ENCODE assay signal across 1 cellular context in the genomic region with DNA sequence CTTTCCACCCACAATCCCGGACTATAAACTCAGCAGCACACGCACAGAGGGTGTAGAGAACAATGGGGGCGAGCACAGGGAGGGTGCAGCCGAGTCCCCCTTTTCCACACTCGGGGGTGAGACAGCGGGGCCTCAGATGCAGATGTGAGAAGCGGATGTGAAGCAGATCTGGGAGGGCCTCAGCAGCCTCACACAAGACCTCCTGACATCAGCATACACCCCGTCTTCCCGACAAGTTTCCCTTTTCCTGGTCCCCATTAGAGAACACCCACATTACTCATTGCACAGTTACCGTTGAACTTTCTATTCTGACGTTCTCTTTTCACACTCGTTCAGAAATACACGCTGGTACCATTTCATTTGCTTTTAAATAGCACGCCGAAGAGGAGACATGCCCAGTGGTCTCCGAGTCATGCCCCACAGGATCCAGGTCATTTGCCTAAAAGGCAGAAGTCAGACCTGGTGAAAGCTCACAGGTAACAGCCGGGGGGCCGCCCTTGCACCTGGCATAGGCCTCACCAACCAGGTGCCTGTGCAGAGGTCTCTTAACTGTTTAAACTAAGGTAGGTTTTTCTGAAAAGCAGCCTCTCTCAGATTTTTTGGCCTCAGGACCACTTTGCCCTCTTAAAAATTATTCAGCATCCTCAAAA.
TF ChIP-seq lines count a peak whose summit lies in the region.

No MANE protein-coding gene starts in this region.

TF ChIP-seq in GM12878, 131 proteins besides CTCF, POLR2A, EP300 and RAD21 (continues in another document):
- TF ChIP-seq, protein P1, sequence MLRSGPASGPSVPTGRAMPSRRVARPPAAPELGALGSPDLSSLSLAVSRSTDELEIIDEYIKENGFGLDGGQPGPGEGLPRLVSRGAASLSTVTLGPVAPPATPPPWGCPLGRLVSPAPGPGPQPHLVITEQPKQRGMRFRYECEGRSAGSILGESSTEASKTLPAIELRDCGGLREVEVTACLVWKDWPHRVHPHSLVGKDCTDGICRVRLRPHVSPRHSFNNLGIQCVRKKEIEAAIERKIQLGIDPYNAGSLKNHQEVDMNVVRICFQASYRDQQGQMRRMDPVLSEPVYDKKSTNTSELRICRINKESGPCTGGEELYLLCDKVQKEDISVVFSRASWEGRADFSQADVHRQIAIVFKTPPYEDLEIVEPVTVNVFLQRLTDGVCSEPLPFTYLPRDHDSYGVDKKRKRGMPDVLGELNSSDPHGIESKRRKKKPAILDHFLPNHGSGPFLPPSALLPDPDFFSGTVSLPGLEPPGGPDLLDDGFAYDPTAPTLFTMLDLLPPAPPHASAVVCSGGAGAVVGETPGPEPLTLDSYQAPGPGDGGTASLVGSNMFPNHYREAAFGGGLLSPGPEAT (IDR thresholded peaks at IDR 0.05; ENCODE audit: low read depth) = 0 out of 2 replicates have a peak, but pooled peaks have one; percentile 28
- TF ChIP-seq GATAD2B (conservative IDR thresholded peaks at IDR 0.05; ENCODE audit: low read depth) (no peak), CREB1 (IDR thresholded peaks at IDR 0.05; ENCODE audit: low read depth) (no peak), FOXK2 (IDR thresholded peaks at IDR 0.05) (no peak), NR2F1 (conservative IDR thresholded peaks at IDR 0.05) (0 out of 2 replicates have a peak, but pooled peaks have one; percentile 14), PML (IDR thresholded peaks at IDR 0.05; ENCODE audit: low read length) (no peak), MXI1 (IDR thresholded peaks at IDR 0.05; ENCODE audit: low read depth, low read length) (no peak; the same call in 1 of the 2 replicates), BCL11A (IDR thresholded peaks at IDR 0.05; ENCODE audit: low read depth, low read length) (no peak), FOS (IDR thresholded peaks at IDR 0.05; ENCODE audit: borderline replicate concordance, extremely low read depth, insufficient read length) (no peak), EED (IDR thresholded peaks at IDR 0.05; ENCODE audit: low read depth) (peak; percentile 61), HCFC1 (IDR thresholded peaks at IDR 0.05; ENCODE audit: low read length) (no peak), IKZF1 (conservative IDR thresholded peaks at IDR 0.05) (peak; percentile 71), NBN (IDR thresholded peaks at IDR 0.05) (no peak), CREM (IDR thresholded peaks at IDR 0.05; ENCODE audit: low read depth) (0 out of 2 replicates have a peak, but pooled peaks have one; percentile 18), GABPA (IDR thresholded peaks at IDR 0.05; ENCODE audit: low read depth) (no peak), MEF2B (IDR thresholded peaks at IDR 0.05; ENCODE audit: partially characterized antibody, poor library complexity, severe bottlenecking) (no peak), MYB (IDR thresholded peaks at IDR 0.05; ENCODE audit: borderline replicate concordance, low read depth, low read length) (no peak), EZH2 (IDR thresholded peaks at IDR 0.05; ENCODE audit: borderline replicate concordance, control insufficient read depth, low read depth, low read length) (no peak), ZNF24 (IDR thresholded peaks at IDR 0.05) (no peak), IKZF2 (IDR thresholded peaks at IDR 0.05) (peak; percentile 48 to 73; a peak in 2 of 4 replicates), WRNIP1 (IDR thresholded peaks at IDR 0.05; ENCODE audit: borderline replicate concordance, low read depth, low read length) (no peak), STAT1 (conservative IDR thresholded peaks at IDR 0.05) (no peak), SMAD1 (IDR thresholded peaks at IDR 0.05; ENCODE audit: low read depth, partially characterized antibody) (no peak), KAT2A (conservative IDR thresholded peaks at IDR 0.05; ENCODE audit: control insufficient read depth, low read depth, low read length) (no peak), POU2F2 (IDR thresholded peaks at IDR 0.05; ENCODE audit: borderline replicate concordance, low read depth, low read length) (no peak), TCF12 (IDR thresholded peaks at IDR 0.05; ENCODE audit: low read depth, low read length) (0 out of 2 replicates have a peak, but pooled peaks have one; percentile 12), SPI1 (IDR thresholded peaks at IDR 0.05; ENCODE audit: borderline replicate concordance, insufficient read depth, low read depth, low read length) (peak; percentile 3; the same call in 1 of the 2 replicates), POLR2AphosphoS5 (IDR thresholded peaks at IDR 0.05; ENCODE audit: low read length) (no peak)
- TF ChIP-seq, protein P2, sequence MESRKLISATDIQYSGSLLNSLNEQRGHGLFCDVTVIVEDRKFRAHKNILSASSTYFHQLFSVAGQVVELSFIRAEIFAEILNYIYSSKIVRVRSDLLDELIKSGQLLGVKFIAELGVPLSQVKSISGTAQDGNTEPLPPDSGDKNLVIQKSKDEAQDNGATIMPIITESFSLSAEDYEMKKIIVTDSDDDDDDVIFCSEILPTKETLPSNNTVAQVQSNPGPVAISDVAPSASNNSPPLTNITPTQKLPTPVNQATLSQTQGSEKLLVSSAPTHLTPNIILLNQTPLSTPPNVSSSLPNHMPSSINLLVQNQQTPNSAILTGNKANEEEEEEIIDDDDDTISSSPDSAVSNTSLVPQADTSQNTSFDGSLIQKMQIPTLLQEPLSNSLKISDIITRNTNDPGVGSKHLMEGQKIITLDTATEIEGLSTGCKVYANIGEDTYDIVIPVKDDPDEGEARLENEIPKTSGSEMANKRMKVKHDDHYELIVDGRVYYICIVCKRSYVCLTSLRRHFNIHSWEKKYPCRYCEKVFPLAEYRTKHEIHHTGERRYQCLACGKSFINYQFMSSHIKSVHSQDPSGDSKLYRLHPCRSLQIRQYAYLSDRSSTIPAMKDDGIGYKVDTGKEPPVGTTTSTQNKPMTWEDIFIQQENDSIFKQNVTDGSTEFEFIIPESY (IDR thresholded peaks at IDR 0.05) = no peak
- TF ChIP-seq, protein P3, sequence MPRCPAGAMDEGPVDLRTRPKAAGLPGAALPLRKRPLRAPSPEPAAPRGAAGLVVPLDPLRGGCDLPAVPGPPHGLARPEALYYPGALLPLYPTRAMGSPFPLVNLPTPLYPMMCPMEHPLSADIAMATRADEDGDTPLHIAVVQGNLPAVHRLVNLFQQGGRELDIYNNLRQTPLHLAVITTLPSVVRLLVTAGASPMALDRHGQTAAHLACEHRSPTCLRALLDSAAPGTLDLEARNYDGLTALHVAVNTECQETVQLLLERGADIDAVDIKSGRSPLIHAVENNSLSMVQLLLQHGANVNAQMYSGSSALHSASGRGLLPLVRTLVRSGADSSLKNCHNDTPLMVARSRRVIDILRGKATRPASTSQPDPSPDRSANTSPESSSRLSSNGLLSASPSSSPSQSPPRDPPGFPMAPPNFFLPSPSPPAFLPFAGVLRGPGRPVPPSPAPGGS (IDR thresholded peaks at IDR 0.05; ENCODE audit: borderline replicate concordance, insufficient read depth, low read depth, low read length, poor library complexity, severe bottlenecking) = no peak
- TF ChIP-seq, protein P4, sequence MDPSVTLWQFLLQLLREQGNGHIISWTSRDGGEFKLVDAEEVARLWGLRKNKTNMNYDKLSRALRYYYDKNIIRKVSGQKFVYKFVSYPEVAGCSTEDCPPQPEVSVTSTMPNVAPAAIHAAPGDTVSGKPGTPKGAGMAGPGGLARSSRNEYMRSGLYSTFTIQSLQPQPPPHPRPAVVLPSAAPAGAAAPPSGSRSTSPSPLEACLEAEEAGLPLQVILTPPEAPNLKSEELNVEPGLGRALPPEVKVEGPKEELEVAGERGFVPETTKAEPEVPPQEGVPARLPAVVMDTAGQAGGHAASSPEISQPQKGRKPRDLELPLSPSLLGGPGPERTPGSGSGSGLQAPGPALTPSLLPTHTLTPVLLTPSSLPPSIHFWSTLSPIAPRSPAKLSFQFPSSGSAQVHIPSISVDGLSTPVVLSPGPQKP (IDR thresholded peaks at IDR 0.05; ENCODE audit: low read depth, low read length) = no peak
- TF ChIP-seq, protein P5, sequence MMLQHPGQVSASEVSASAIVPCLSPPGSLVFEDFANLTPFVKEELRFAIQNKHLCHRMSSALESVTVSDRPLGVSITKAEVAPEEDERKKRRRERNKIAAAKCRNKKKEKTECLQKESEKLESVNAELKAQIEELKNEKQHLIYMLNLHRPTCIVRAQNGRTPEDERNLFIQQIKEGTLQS (IDR thresholded peaks at IDR 0.05; ENCODE audit: borderline replicate concordance, extremely low read depth, low read depth, low read length) = no peak
- TF ChIP-seq, protein P6, sequence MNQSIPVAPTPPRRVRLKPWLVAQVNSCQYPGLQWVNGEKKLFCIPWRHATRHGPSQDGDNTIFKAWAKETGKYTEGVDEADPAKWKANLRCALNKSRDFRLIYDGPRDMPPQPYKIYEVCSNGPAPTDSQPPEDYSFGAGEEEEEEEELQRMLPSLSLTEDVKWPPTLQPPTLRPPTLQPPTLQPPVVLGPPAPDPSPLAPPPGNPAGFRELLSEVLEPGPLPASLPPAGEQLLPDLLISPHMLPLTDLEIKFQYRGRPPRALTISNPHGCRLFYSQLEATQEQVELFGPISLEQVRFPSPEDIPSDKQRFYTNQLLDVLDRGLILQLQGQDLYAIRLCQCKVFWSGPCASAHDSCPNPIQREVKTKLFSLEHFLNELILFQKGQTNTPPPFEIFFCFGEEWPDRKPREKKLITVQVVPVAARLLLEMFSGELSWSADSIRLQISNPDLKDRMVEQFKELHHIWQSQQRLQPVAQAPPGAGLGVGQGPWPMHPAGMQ (IDR thresholded peaks at IDR 0.05; ENCODE audit: borderline replicate concordance) = no peak
- TF ChIP-seq, protein P7, sequence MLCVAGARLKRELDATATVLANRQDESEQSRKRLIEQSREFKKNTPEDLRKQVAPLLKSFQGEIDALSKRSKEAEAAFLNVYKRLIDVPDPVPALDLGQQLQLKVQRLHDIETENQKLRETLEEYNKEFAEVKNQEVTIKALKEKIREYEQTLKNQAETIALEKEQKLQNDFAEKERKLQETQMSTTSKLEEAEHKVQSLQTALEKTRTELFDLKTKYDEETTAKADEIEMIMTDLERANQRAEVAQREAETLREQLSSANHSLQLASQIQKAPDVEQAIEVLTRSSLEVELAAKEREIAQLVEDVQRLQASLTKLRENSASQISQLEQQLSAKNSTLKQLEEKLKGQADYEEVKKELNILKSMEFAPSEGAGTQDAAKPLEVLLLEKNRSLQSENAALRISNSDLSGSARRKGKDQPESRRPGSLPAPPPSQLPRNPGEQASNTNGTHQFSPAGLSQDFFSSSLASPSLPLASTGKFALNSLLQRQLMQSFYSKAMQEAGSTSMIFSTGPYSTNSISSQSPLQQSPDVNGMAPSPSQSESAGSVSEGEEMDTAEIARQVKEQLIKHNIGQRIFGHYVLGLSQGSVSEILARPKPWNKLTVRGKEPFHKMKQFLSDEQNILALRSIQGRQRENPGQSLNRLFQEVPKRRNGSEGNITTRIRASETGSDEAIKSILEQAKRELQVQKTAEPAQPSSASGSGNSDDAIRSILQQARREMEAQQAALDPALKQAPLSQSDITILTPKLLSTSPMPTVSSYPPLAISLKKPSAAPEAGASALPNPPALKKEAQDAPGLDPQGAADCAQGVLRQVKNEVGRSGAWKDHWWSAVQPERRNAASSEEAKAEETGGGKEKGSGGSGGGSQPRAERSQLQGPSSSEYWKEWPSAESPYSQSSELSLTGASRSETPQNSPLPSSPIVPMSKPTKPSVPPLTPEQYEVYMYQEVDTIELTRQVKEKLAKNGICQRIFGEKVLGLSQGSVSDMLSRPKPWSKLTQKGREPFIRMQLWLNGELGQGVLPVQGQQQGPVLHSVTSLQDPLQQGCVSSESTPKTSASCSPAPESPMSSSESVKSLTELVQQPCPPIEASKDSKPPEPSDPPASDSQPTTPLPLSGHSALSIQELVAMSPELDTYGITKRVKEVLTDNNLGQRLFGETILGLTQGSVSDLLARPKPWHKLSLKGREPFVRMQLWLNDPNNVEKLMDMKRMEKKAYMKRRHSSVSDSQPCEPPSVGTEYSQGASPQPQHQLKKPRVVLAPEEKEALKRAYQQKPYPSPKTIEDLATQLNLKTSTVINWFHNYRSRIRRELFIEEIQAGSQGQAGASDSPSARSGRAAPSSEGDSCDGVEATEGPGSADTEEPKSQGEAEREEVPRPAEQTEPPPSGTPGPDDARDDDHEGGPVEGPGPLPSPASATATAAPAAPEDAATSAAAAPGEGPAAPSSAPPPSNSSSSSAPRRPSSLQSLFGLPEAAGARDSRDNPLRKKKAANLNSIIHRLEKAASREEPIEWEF (IDR thresholded peaks at IDR 0.05; ENCODE audit: insufficient replicate concordance, low read depth, low read length) = no peak
- TF ChIP-seq, protein P8, sequence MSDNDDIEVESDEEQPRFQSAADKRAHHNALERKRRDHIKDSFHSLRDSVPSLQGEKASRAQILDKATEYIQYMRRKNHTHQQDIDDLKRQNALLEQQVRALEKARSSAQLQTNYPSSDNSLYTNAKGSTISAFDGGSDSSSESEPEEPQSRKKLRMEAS (IDR thresholded peaks at IDR 0.05; ENCODE audit: low read depth, low read length) = no peak
- TF ChIP-seq, protein P9, sequence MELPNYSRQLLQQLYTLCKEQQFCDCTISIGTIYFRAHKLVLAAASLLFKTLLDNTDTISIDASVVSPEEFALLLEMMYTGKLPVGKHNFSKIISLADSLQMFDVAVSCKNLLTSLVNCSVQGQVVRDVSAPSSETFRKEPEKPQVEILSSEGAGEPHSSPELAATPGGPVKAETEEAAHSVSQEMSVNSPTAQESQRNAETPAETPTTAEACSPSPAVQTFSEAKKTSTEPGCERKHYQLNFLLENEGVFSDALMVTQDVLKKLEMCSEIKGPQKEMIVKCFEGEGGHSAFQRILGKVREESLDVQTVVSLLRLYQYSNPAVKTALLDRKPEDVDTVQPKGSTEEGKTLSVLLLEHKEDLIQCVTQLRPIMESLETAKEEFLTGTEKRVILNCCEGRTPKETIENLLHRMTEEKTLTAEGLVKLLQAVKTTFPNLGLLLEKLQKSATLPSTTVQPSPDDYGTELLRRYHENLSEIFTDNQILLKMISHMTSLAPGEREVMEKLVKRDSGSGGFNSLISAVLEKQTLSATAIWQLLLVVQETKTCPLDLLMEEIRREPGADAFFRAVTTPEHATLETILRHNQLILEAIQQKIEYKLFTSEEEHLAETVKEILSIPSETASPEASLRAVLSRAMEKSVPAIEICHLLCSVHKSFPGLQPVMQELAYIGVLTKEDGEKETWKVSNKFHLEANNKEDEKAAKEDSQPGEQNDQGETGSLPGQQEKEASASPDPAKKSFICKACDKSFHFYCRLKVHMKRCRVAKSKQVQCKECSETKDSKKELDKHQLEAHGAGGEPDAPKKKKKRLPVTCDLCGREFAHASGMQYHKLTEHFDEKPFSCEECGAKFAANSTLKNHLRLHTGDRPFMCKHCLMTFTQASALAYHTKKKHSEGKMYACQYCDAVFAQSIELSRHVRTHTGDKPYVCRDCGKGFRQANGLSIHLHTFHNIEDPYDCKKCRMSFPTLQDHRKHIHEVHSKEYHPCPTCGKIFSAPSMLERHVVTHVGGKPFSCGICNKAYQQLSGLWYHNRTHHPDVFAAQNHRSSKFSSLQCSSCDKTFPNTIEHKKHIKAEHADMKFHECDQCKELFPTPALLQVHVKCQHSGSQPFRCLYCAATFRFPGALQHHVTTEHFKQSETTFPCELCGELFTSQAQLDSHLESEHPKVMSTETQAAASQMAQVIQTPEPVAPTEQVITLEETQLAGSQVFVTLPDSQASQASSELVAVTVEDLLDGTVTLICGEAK (IDR thresholded peaks at IDR 0.05; ENCODE audit: borderline replicate concordance) = peak; percentile 17; the same call in 1 of the 2 replicates
